ENCODE assay signal across 8 cellular contexts in the genomic region with DNA sequence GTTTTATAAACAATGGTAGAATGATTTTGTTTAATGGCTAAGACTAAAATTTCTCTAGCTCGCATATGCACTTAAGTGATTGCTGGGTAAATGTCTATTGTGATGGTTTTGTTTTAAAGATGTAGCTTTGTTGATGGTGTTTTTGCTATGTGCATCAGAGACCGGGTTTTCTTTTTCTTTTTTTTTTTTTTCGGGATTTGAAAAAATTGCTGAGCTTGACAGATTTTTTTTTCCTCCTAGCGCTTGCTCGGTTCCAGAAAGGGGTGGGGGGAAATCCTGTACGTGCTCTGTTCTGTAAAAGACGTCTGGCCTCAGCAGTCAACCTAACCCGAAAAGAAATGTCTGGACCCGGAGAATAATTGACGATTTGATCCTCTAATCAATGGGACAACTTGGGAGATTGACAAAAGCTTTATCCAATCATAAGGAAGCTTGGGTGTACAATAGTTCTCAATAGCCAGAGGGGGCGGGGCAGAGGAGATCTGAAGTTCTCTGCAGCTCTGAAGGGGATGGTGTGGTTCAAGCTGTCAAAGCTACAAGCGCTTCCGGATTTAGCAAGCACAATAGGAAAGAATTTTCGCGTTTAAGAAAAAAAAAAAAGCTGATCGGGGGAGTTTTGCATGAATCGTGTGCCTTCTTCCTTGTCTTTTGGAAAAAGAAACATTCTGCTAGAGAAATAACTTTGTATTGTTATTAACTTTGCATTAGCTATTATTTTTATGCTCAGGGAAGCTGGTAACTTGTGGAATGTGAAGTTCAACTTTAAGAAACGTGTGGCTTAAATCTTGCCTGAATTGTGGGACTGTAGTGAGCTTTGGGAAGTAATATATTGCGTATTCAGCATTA. TPM values are rescaled to one million over a fixed set of nuclear protein-coding genes. Genes with fewer than 3 reads are reported as not detected.
A peak's percentile ranks its signal among the peaks of the same experiment; 100 is the strongest.
DNase-seq lines count a peak whose midpoint lies in the region; ATAC-seq, FAIRE-seq and TF ChIP-seq lines count a peak whose summit lies in the region.

No MANE protein-coding gene starts in this region.

- intact Hi-C loops in kidney (cut with DNase I) = no loop called here

- H3K27ac ChIP-seq in kidney (ENCODE audit: low read depth in 2 of 2, low read length in 2 of 2) = peak overlapping the region; percentile 51 to 87

- no peaks in the 10 kb centered on the region for H3K36me3 ChIP-seq in kidney (ENCODE audit: control insufficient read depth in 1 of 2, insufficient read depth in 2 of 2, low read length in 2 of 2)

- H3K9me3 ChIP-seq in kidney (ENCODE audit: control insufficient read depth in 1 of 2, low read length in 2 of 2) = no peaks in the 10 kb centered on the region

- peak overlapping the region in 1 of 2 donors; percentile 38 for H3K9ac ChIP-seq in kidney (ENCODE audit: low read length in 2 of 2)

- peak; percentile 69 for ATAC-seq in HG03354 (IDR thresholded peaks at IDR 0.05; ENCODE audit: poor library complexity, severe bottlenecking, unreplicated experiment)
- ATAC-seq in activated CD4-positive, CD25-positive, alpha-beta regulatory T cell treated with anti-CD3 and anti-CD28 coated beads, Interleukin-2, amount 50 U/mL, for 24 hours = peak; percentile 72 to 75

- H3K4me3 ChIP-seq in choroid plexus epithelial cell (ENCODE audit: low read depth, low read length) (peak overlapping the region; percentile 72), kidney (ENCODE audit: low read length in 2 of 2) (peak overlapping the region; percentile 72 to 83)

- DNase-seq in NCI-H146 (lab: John Stamatoyannopoulos, UW) = peak; percentile 57
- no peak for DNase-seq in NCI-H146 treated with DMSO at 0.1 percent for 48 hours (lab: John Stamatoyannopoulos, UW; ENCODE audit: unreplicated experiment)
- peak; percentile 100 for DNase-seq in NCI-H446 treated with DMSO at 0.1 percent for 48 hours (lab: John Stamatoyannopoulos, UW)
- peak; percentile 100 for DNase-seq in choroid plexus epithelial cell (ENCODE audit: low read depth)
- peak; percentile 96 for DNase-seq in kidney
- DNase-seq in stimulated activated CD4-positive, alpha-beta T cell treated with anti-CD3 and anti-CD28 coated beads, Interleukin-12 subunit alpha, Interleukin-12 subunit beta, amount 100 ng/mL, for 48 hours (ENCODE audit: low read depth in 2 of 3, low spot score in 1 of 3) = peak; percentile 84 to 87 (median 84)

- FAIRE-seq in kidney (lab: Jason Lieb, UNC) = peak; percentile 98

- TF ChIP-seq CTCF in choroid plexus epithelial cell (conservative IDR thresholded peaks at IDR 0.05; ENCODE audit: low read depth, low read length) (no peak), kidney (IDR thresholded peaks at IDR 0.05; ENCODE audit: borderline replicate concordance, extremely low read depth, insufficient read depth) (no peak)

- H3K4me1 ChIP-seq in kidney (ENCODE audit: control insufficient read depth in 1 of 2, insufficient read depth in 1 of 2, low read depth in 1 of 2, low read length in 2 of 2) = peaks cover 16 to 28% of the 10 kb centered on the region in 2 donors

RNA-seq across cellular contexts. Expression of gene NFIA, which starts 4.5 kb away (rescaled TPM):
- total RNA-seq in kidney = 87.5 TPM
- 4.8 TPM for polyA plus RNA-seq in kidney (ENCODE audit: insufficient read depth, low read depth, low replicate concordance)
